8 cellular contexts compared by ENCODE assay signal in the genomic region with DNA sequence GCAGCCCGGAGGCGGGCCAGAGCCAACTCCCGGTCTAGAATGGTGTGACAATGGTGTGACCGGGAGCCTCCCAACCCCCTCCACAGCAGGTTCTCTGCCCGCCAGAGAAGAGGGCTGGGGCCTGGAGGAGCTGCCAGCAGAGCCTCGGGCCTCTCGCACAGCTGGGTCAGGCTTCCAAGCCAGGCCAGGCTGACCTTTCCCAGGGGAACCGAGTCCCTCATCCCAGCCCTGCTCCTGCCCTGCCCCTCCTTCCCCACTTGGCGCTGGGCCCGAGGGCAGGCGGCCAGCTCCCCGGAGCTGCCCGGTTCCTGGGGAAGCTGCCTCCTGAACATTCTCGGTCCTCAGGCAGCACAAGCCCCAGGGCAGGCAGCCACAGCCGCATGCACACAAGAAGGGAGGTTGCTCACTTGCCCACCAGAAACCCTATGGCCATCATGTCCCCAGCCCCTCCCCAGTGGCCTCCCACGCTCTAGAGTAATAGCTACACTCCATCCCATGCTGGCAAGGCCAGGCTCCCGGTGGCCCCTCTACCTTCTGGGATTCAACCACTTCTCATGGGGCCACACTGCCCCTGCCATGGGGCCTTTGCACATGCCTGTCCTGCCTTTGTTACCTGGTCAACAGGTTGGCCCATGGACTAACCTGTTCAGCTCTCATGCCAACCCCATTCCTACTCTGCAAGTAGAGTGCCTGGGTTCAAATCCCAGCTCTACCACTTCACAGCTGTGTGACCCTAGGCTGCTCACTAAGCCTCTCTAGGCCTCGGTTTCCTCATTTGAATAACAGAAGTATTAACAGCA.
DNase-seq lines count a peak whose midpoint lies in the region; ATAC-seq and TF ChIP-seq lines count a peak whose summit lies in the region.

No MANE protein-coding gene starts in this region.

- no peaks in the 10 kb centered on the region for H3K27me3 ChIP-seq in ascending aorta
- no peaks in the 10 kb centered on the region for H3K27me3 ChIP-seq in skeletal muscle tissue (ENCODE audit: control insufficient read depth in 3 of 3, insufficient read depth in 3 of 3, low read length in 3 of 3)

- H3K27ac ChIP-seq in ascending aorta (peak overlapping the region; percentile 90 to 94), skeletal muscle tissue (ENCODE audit: low read depth, low read length) (peak overlapping the region; percentile 98)

- TF ChIP-seq CTCF in ascending aorta (IDR thresholded peaks at IDR 0.05) = no peak

- peaks cover 45 to 75% of the 10 kb centered on the region in 2 donors for H3K4me1 ChIP-seq in ascending aorta
- H3K4me1 ChIP-seq in skeletal muscle tissue (ENCODE audit: control insufficient read depth in 3 of 3, insufficient read depth in 3 of 3, low read length in 3 of 3) = peaks cover 73 to 90% (median 82%) of the 10 kb centered on the region in 3 donors

- H3K4me3 ChIP-seq in ascending aorta (no peak overlapping the region), skeletal muscle tissue (ENCODE audit: low read length in 3 of 3) (peak overlapping the region in 2 of 3 donors; percentile 30 to 54)

- peaks cover 21 to 36% of the 10 kb centered on the region in 2 donors for H3K36me3 ChIP-seq in ascending aorta
- H3K36me3 ChIP-seq in skeletal muscle tissue (ENCODE audit: control insufficient read depth in 3 of 3, insufficient read depth in 3 of 3, low read length in 3 of 3) = peaks cover 11 to 22% (median 22%) of the 10 kb centered on the region in 3 donors

- H3K9me3 ChIP-seq in ascending aorta (no peaks in the 10 kb centered on the region), skeletal muscle tissue (ENCODE audit: control insufficient read depth in 3 of 3, low read length in 3 of 3) (no peaks in the 10 kb centered on the region)

- H3K4me3 Mint-ChIP-seq in activated T-cell treated with anti-CD3 and anti-CD28 coated beads, Interleukin-2, amount 50 U/mL, for 4 hours = no peak overlapping the region

- H3K4me1 Mint-ChIP-seq in activated T-cell treated with anti-CD3 and anti-CD28 coated beads, Interleukin-2, amount 50 U/mL, for 4 hours (ENCODE audit: low read depth) = peaks cover 29% of the 10 kb centered on the region

- ATAC-seq in HG03139 (IDR thresholded peaks at IDR 0.05; ENCODE audit: unreplicated experiment) = no peak
- no peak for ATAC-seq in activated T-cell treated with anti-CD3 and anti-CD28 coated beads, Interleukin-2, amount 50 U/mL, for 4 hours
- no peak for ATAC-seq in GM21529 (IDR thresholded peaks at IDR 0.05; ENCODE audit: unreplicated experiment)

- DNase-seq in HCEC 1CT (peak; percentile 46), ascending aorta (ENCODE audit: low spot score in 2 of 2) (peak; percentile 69 to 96), hepatic stellate cell (ENCODE audit: low spot score) (peak; percentile 90), SKM-1 treated with dmso at 0.1 percent for 144 hours (lab: John Stamatoyannopoulos, UW; ENCODE audit: unreplicated experiment) (no peak)
- DNase-seq in activated T-cell treated with anti-CD3 and anti-CD28 coated beads, Interleukin-2, amount 50 U/mL, for 4 hours = no peak

- no peaks in the 10 kb centered on the region for H3K27me3 Mint-ChIP-seq in activated T-cell treated with anti-CD3 and anti-CD28 coated beads, Interleukin-2, amount 50 U/mL, for 4 hours (ENCODE audit: low read depth)

- intact Hi-C loops in ascending aorta (cut with DNase I) = loop anchor here (1.0 to 5.0 kb wide), 2 partner anchors 29 to 174 kb away; a partner anchor contains a TSS

- no peaks in the 10 kb centered on the region for H3K9me3 Mint-ChIP-seq in activated T-cell treated with anti-CD3 and anti-CD28 coated beads, Interleukin-2, amount 50 U/mL, for 4 hours

- H3K36me3 Mint-ChIP-seq in activated T-cell treated with anti-CD3 and anti-CD28 coated beads, Interleukin-2, amount 50 U/mL, for 4 hours (ENCODE audit: insufficient read depth) = peaks cover 13% of the 10 kb centered on the region

- peak overlapping the region; percentile 40 to 77 (median 60) for H3K9ac ChIP-seq in skeletal muscle tissue (ENCODE audit: low read depth in 1 of 3, low read length in 3 of 3)

Comparison
In these comparisons a context has a peak if more than half of its experiments do, and no peak if none do; other contexts are left out.
1. DNase-seq: peak in HCEC 1CT (single experiment), ascending aorta (2 of 2) and hepatic stellate cell (single experiment); none in SKM-1 treated with dmso at 0.1 percent for 144 hours (single experiment) and activated T-cell treated with anti-CD3 and anti-CD28 coated beads, Interleukin-2, amount 50 U/mL, for 4 hours (single experiment).
2. H3K4me3 ChIP-seq: peak in skeletal muscle tissue (2 of 3); none in ascending aorta (0 of 2).